Comparison of ENCODE assay signal across 10 cellular contexts in genomic region chr11:67484847-67485311, GRCh38. TPM values are rescaled to one million over a fixed set of nuclear protein-coding genes. Genes with fewer than 3 reads are reported as not detected.
A peak's percentile ranks its signal among the peaks of the same experiment; 100 is the strongest.
DNase-seq lines count a peak whose midpoint lies in the region; ATAC-seq and TF ChIP-seq lines count a peak whose summit lies in the region.
"Had no signal": no experiment of that assay in that cellular context is flagged by ENCODE, and none has a peak within 500 bp of the region (broad histone marks: within the 10 kb centered on the region; RNA-seq: fewer than 3 reads in every experiment).

No MANE protein-coding gene starts in this region.

- POLR2A ChIA-PET in CD8-positive, alpha-beta T cell (lab: Charles Lee), result interaction anchor here (0.7 to 5.0 kb wide), 14 partner anchors 7 to 132 kb away, joined by 3 to 65 read pairs (median 8); partner anchors contain the start of genes POLD4, PPP1CA, PTPRCAP and RPS6KB2

- H4K20me1 ChIP-seq in OCI-LY3 (ENCODE audit: insufficient read depth, low read length), result peaks cover 10% of the 10 kb centered on the region; the same call in 1 of the 2 replicates

- intact Hi-C loops in CD8-positive, alpha-beta T cell (cut with DNase I, micrococcal nuclease), result loop anchor here (1.0 to 5.0 kb wide), 8 partner anchors 16 to 198 kb away; partner anchors contain the start of genes ANKRD13D (in 1 of the 2), POLD4 (in 1 of the 2), PTPRCAP (in 1 of the 2) and RAD9A (in 1 of the 2)
- intact Hi-C loops in vagina (cut with DNase I), result no loop called here

- CTCF ChIA-PET in CD8-positive, alpha-beta T cell (lab: Charles Lee), result interaction anchor here (1.1 to 4.1 kb wide), 8 partner anchors 10 to 94 kb away, joined by 3 to 15 read pairs (median 4); partner anchors contain the start of genes CDK2AP2, PITPNM1, PTPRCAP and TMEM134

- peaks cover 55% of the 10 kb centered on the region for H3K4me1 ChIP-seq in CD8-positive, alpha-beta T cell (ENCODE audit: insufficient read depth, low read length)
- H3K4me1 ChIP-seq in OCI-LY3 (ENCODE audit: low read length) (peaks cover 58% of the 10 kb centered on the region), vagina (peaks cover 33% of the 10 kb centered on the region)

- H3K36me3 ChIP-seq in CD8-positive, alpha-beta T cell (ENCODE audit: insufficient read depth, low read length), result peaks cover 24% of the 10 kb centered on the region
- peaks cover 18% of the 10 kb centered on the region for H3K36me3 ChIP-seq in OCI-LY3 (replicated peaks; ENCODE audit: low read depth, low read length)
- peaks cover 0 to 15% of the 10 kb centered on the region in 2 donors for H3K36me3 ChIP-seq in vagina

- peaks cover 41% of the 10 kb centered on the region for H3K36me3 Mint-ChIP-seq in CD8-positive, alpha-beta T cell
- H3K36me3 Mint-ChIP-seq in nephron (ENCODE audit: low read depth), result peaks cover 26% of the 10 kb centered on the region

- peak overlapping the region; percentile 81 for H3K27ac ChIP-seq in CD8-positive, alpha-beta T cell (ENCODE audit: low read depth, low read length)
- peak overlapping the region; percentile 82 for H3K27ac ChIP-seq in OCI-LY3 (ENCODE audit: low read length)
- H3K27ac ChIP-seq in vagina, result no peak overlapping the region

- peaks cover 63% of the 10 kb centered on the region for H3K4me1 Mint-ChIP-seq in CD8-positive, alpha-beta T cell (ENCODE audit: low read depth)
- peaks cover 36% of the 10 kb centered on the region for H3K4me1 Mint-ChIP-seq in nephron

- peak overlapping the region; percentile 68 for H3K9ac ChIP-seq in OCI-LY3 (ENCODE audit: low read length)

- peak overlapping the region; percentile 95 for H3K4me2 ChIP-seq in OCI-LY3 (ENCODE audit: low read length)

- H3K4me3 ChIP-seq in CD8-positive, alpha-beta T cell (ENCODE audit: low read depth, low read length), result peak overlapping the region; percentile 73
- peak overlapping the region; percentile 76 for H3K4me3 ChIP-seq in OCI-LY3 (ENCODE audit: low read length)
- no peak overlapping the region for H3K4me3 ChIP-seq in vagina

- H3K27me3 ChIP-seq in CD8-positive, alpha-beta T cell (ENCODE audit: insufficient read depth, low read length), result no peaks in the 10 kb centered on the region
- H3K27me3 ChIP-seq in OCI-LY3 (ENCODE audit: low read depth, low read length) (0 out of 2 replicates have a peak, but pooled peaks cover 3% of the 10 kb centered on the region), vagina (no peaks in the 10 kb centered on the region)

- no peak for TF ChIP-seq POLR2A in vagina (IDR thresholded peaks at IDR 0.05)

- H3K79me2 ChIP-seq in OCI-LY3 (ENCODE audit: low read length), result peaks cover 39% of the 10 kb centered on the region

- peak overlapping the region; percentile 93 for H3K4me3 Mint-ChIP-seq in CD8-positive, alpha-beta T cell
- peak overlapping the region; percentile 89 to 98 (median 90) for H3K4me3 Mint-ChIP-seq in nephron

- TF ChIP-seq CTCF in CD8-positive, alpha-beta T cell (IDR thresholded peaks at IDR 0.05), result no peak
- TF ChIP-seq CTCF in OCI-LY3 (IDR thresholded peaks at IDR 0.05; ENCODE audit: low read depth, low read length) (no peak; the same call in 1 of the 2 replicates), nephron (IDR thresholded peaks at IDR 0.05; ENCODE audit: unreplicated experiment in 3 of 3) (no peak), vagina (IDR thresholded peaks at IDR 0.05) (no peak)

- ATAC-seq in CD8-positive, alpha-beta T cell, result peak; percentile 5
- no peak for ATAC-seq in GM21619 (IDR thresholded peaks at IDR 0.05; ENCODE audit: unreplicated experiment)
- no peak for ATAC-seq in GM21390 (IDR thresholded peaks at IDR 0.05; ENCODE audit: unreplicated experiment)

- no peaks in the 10 kb centered on the region for H3K9me3 ChIP-seq in CD8-positive, alpha-beta T cell (ENCODE audit: low read length)
- H3K9me3 ChIP-seq in OCI-LY3 (ENCODE audit: insufficient read depth, low read length) (no peaks in the 10 kb centered on the region), vagina (no peaks in the 10 kb centered on the region)

- no peak overlapping the region for H2AFZ ChIP-seq in OCI-LY3 (ENCODE audit: low read depth, low read length)

- no peaks in the 10 kb centered on the region for H3K9me3 Mint-ChIP-seq in CD8-positive, alpha-beta T cell
- no peaks in the 10 kb centered on the region for H3K9me3 Mint-ChIP-seq in nephron

- peak overlapping the region; percentile 99 for H3K27ac Mint-ChIP-seq in CD8-positive, alpha-beta T cell
- H3K27ac Mint-ChIP-seq in nephron, result peak overlapping the region in 2 of 3 experiments; percentile 31 to 92

- peak in 5 of 7 experiments; percentile 37 to 75 (median 65) for DNase-seq in CD8-positive, alpha-beta T cell
- peak; percentile 47 for DNase-seq in activated effector memory CD4-positive, alpha-beta T cell treated with Interleukin-2 at 50 U/mL for 16 hours
- DNase-seq in vagina (ENCODE audit: extremely low spot score in 2 of 2), result no peak
- DNase-seq in NK-92 treated with Interleukin-12 subunit alpha and Interleukin-12 subunit beta, amount 100 ng/mL, for 24 hours (lab: John Stamatoyannopoulos, UW), result no peak
- DNase-seq: NCI-H1048 had no signal

- H3K27me3 Mint-ChIP-seq in CD8-positive, alpha-beta T cell (ENCODE audit: low read depth), result no peaks in the 10 kb centered on the region
- no peaks in the 10 kb centered on the region for H3K27me3 Mint-ChIP-seq in nephron (ENCODE audit: low read depth)

RNA-seq across cellular contexts. Expression of gene AIP, which starts 2.1 kb away (rescaled TPM):
- 100 to 1,000 TPM; 109 to 111 TPM for total RNA-seq in CD8-positive, alpha-beta T cell
- total RNA-seq in vagina, result 82.7 TPM

RNA-seq across cellular contexts. Expression of gene TMEM134, which starts 15.8 kb away (rescaled TPM):
- total RNA-seq in CD8-positive, alpha-beta T cell, result 10 to 100 TPM; 41.2 to 48.5 TPM
- total RNA-seq in vagina, result 88.6 TPM

RNA-seq across cellular contexts. Expression of gene PITPNM1, which starts 20.3 kb away (rescaled TPM):
- total RNA-seq in CD8-positive, alpha-beta T cell, result 100 to 1,000 TPM in 1 of 2 experiments, 10 to 100 TPM in 1; 92.7 to 103 TPM
- total RNA-seq in vagina, result 21.9 TPM

RNA-seq across cellular contexts. Expression of gene CDK2AP2, which starts 23.1 kb away (rescaled TPM):
- 10 to 100 TPM; 19.4 to 24.4 TPM for total RNA-seq in CD8-positive, alpha-beta T cell
- total RNA-seq in vagina, result 46.4 TPM

RNA-seq across cellular contexts. Expression of gene CABP4, which starts 29.7 kb away (rescaled TPM):
- 1 to 10 TPM; 5.0 to 5.2 TPM for total RNA-seq in CD8-positive, alpha-beta T cell
- 0.98 TPM for total RNA-seq in vagina
- total RNA-seq: osteoblast had no signal

Comparison
In these comparisons a context has a peak if more than half of its experiments do, and no peak if none do; other contexts are left out.
1. DNase-seq: peak in CD8-positive, alpha-beta T cell (5 of 7) and activated effector memory CD4-positive, alpha-beta T cell treated with Interleukin-2 at 50 U/mL for 16 hours (single experiment); none in vagina (0 of 2) and NK-92 treated with Interleukin-12 subunit alpha and Interleukin-12 subunit beta, amount 100 ng/mL, for 24 hours (single experiment).
2. H3K4me3 ChIP-seq: peak in CD8-positive, alpha-beta T cell (single experiment) and OCI-LY3 (single experiment); none in vagina (0 of 2).